In genomic region chr18:3264362-3264761, GRCh38 we compare ENCODE assay signal across 9 cellular contexts. TPM values are rescaled to one million over a fixed set of nuclear protein-coding genes. Genes with fewer than 3 reads are reported as not detected.
A peak's percentile ranks its signal among the peaks of the same experiment; 100 is the strongest.
DNase-seq lines count a peak whose midpoint lies in the region; ATAC-seq and TF ChIP-seq lines count a peak whose summit lies in the region.
"Had no signal": no experiment of that assay in that cellular context is flagged by ENCODE, and none has a peak within 500 bp of the region (broad histone marks: within the 10 kb centered on the region; RNA-seq: fewer than 3 reads in every experiment).

No MANE protein-coding gene starts in this region.

- peak overlapping the region in 4 of 11 experiments; percentile 97 to 99 (median 98); a peak in 7 of 22 replicates for H3K9ac ChIP-seq in BLaER1 treated with 17β-estradiol and CSF1 and Interleukin-3, amounts not matched to agents 10 nM and 100 nM
- no peak overlapping the region for H3K9ac ChIP-seq in mesenchymal stem cell (ENCODE audit: low read length)

- H3K4me2 ChIP-seq in BLaER1 treated with 17β-estradiol and CSF1 and Interleukin-3, amounts not matched to agents 10 nM and 100 nM = peak overlapping the region; percentile 87 to 94 (median 90)
- H3K4me2 ChIP-seq in mesenchymal stem cell (ENCODE audit: low read length, poor library complexity, severe bottlenecking) = no peak overlapping the region

- no peak overlapping the region for H2AFZ ChIP-seq in mesenchymal stem cell (ENCODE audit: low read depth, low read length)

- H2AK5ac ChIP-seq in mesenchymal stem cell (ENCODE audit: low read length, severe bottlenecking) = no peak overlapping the region

- no peak overlapping the region for H3K14ac ChIP-seq in mesenchymal stem cell (ENCODE audit: low read length in 2 of 2)

- no peak overlapping the region for H2BK15ac ChIP-seq in mesenchymal stem cell (ENCODE audit: low read depth, poor library complexity, severe bottlenecking)

- H2BK120ac ChIP-seq in mesenchymal stem cell (ENCODE audit: low read depth, low read length) = no peak overlapping the region

- H2BK5ac ChIP-seq in mesenchymal stem cell (ENCODE audit: low read depth, low read length, poor library complexity, severe bottlenecking) = no peak overlapping the region

- H2BK12ac ChIP-seq in mesenchymal stem cell (ENCODE audit: low read length in 2 of 2) = no peak overlapping the region

- WGBS in mesenchymal stem cell = 63% methylated on average over 2 of the region's 2 CpGs

- H3K4me3 ChIP-seq in BLaER1 treated with 17β-estradiol and CSF1 and Interleukin-3, amounts not matched to agents 10 nM and 100 nM = peak overlapping the region in 9 of 10 experiments; percentile 87 to 99 (median 97); a peak in 15 of 20 replicates
- H3K4me3 ChIP-seq in LNCaP clone FGC (ENCODE audit: low read depth, low read length) = peak overlapping the region; percentile 85; the same call in 1 of the 2 replicates
- H3K4me3 ChIP-seq in ascending aorta = peak overlapping the region; percentile 94 to 96
- H3K4me3 ChIP-seq in mesenchymal stem cell (ENCODE audit: insufficient read depth in 1 of 2, low read depth in 1 of 2, low read length in 2 of 2) = peak overlapping the region in 1 of 2 experiments; percentile 99

- no peak for TF ChIP-seq CTCF in LNCaP clone FGC (IDR thresholded peaks at IDR 0.05; ENCODE audit: control insufficient read depth, extremely low read depth, insufficient read depth)
- TF ChIP-seq CTCF in ascending aorta (IDR thresholded peaks at IDR 0.05) = no peak

- H3K4ac ChIP-seq in mesenchymal stem cell (ENCODE audit: low read depth in 1 of 2, low read length in 2 of 2) = no peak overlapping the region

- peak overlapping the region in 3 of 11 experiments; percentile 7 to 100 (median 100); a peak in 2 of 22 replicates for H3K27ac ChIP-seq in BLaER1 treated with 17β-estradiol and CSF1 and Interleukin-3, amounts not matched to agents 10 nM and 100 nM
- H3K27ac ChIP-seq in ascending aorta (no peak overlapping the region), mesenchymal stem cell (ENCODE audit: low read length, poor library complexity, severe bottlenecking) (no peak overlapping the region)

- no peaks in the 10 kb centered on the region for H3K9me3 ChIP-seq in BLaER1 treated with 17β-estradiol and CSF1 and Interleukin-3, amounts not matched to agents 10 nM and 100 nM (replicated peaks in 1 of 11)
- no peaks in the 10 kb centered on the region for H3K9me3 ChIP-seq in ascending aorta
- H3K9me3 ChIP-seq in mesenchymal stem cell (ENCODE audit: control insufficient read depth, low read length) = no peaks in the 10 kb centered on the region

- DNase-seq in LNCaP clone FGC (ENCODE audit: low read depth) (no peak), ascending aorta (ENCODE audit: low spot score in 2 of 2) (no peak), mesenchymal stem cell (peak; percentile 34), mesenteric fat pad (ENCODE audit: low spot score) (no peak), NCI-H2227 (lab: John Stamatoyannopoulos, UW; ENCODE audit: unreplicated experiment) (no peak)
- DNase-seq: NCI-H524 had no signal

- peak overlapping the region in 1 of 2 experiments; percentile 24 for H3K23ac ChIP-seq in mesenchymal stem cell (ENCODE audit: low read length in 2 of 2)

- intact Hi-C loops in ascending aorta (cut with DNase I) = no loop called here

- H3K36me3 ChIP-seq in BLaER1 treated with 17β-estradiol and CSF1 and Interleukin-3, amounts not matched to agents 10 nM and 100 nM = peaks cover 0 to 18% (median 2%) of the 10 kb centered on the region in 11 experiments; a peak in 10 of 22 replicates
- H3K36me3 ChIP-seq in ascending aorta (peaks cover 0 to 7% of the 10 kb centered on the region in 2 donors), mesenchymal stem cell (ENCODE audit: control insufficient read depth in 1 of 2, insufficient read depth in 2 of 2, low read depth in 1 of 2, low read length in 2 of 2) (peaks cover 4 to 5% of the 10 kb centered on the region in 2 experiments)

- H4K91ac ChIP-seq in mesenchymal stem cell (ENCODE audit: low read length) = no peak overlapping the region

- no peaks in the 10 kb centered on the region for H3K27me3 ChIP-seq in BLaER1 treated with 17β-estradiol and CSF1 and Interleukin-3, amounts not matched to agents 10 nM and 100 nM
- H3K27me3 ChIP-seq in ascending aorta (no peaks in the 10 kb centered on the region), mesenchymal stem cell (ENCODE audit: control insufficient read depth in 1 of 2, insufficient read depth in 1 of 2, low read length in 2 of 2) (no peaks in the 10 kb centered on the region)

- peaks cover 70 to 79% (median 76%) of the 10 kb centered on the region in 10 experiments for H3K4me1 ChIP-seq in BLaER1 treated with 17β-estradiol and CSF1 and Interleukin-3, amounts not matched to agents 10 nM and 100 nM
- peaks cover 12 to 43% of the 10 kb centered on the region in 2 donors for H3K4me1 ChIP-seq in ascending aorta
- peaks cover 9% of the 10 kb centered on the region for H3K4me1 ChIP-seq in mesenchymal stem cell (ENCODE audit: control insufficient read depth, insufficient read depth, low read depth, low read length)

- H4K20me1 ChIP-seq in BLaER1 treated with 17β-estradiol and CSF1 and Interleukin-3, amounts not matched to agents 10 nM and 100 nM = peaks cover 66 to 73% (median 71%) of the 10 kb centered on the region in 11 experiments

- no peak overlapping the region for H4K8ac ChIP-seq in mesenchymal stem cell (ENCODE audit: low read length)

- H3K18ac ChIP-seq in mesenchymal stem cell (ENCODE audit: low read depth in 1 of 2, low read length in 2 of 2) = no peak overlapping the region

- peaks cover 3% of the 10 kb centered on the region for H3K79me1 ChIP-seq in mesenchymal stem cell (replicated peaks; ENCODE audit: low read length, poor library complexity, severe bottlenecking)

- ATAC-seq in HG02759 (IDR thresholded peaks at IDR 0.05; ENCODE audit: unreplicated experiment) = no peak
- ATAC-seq in GM21619 (IDR thresholded peaks at IDR 0.05; ENCODE audit: unreplicated experiment) = no peak

RNA-seq across cellular contexts. Expression of gene MYL12B, which starts 2.4 kb away (rescaled TPM):
- 198 TPM for total RNA-seq in ascending aorta
- 460 TPM for polyA plus RNA-seq in mesenchymal stem cell (2013, experiment 1 of 2)
- 471 TPM for polyA plus RNA-seq in mesenchymal stem cell (2013, experiment 2 of 2)
- total RNA-seq in mesenteric fat pad = 291 TPM

RNA-seq across cellular contexts. Expression of gene MYL12A, which starts 16.8 kb away (rescaled TPM):
- total RNA-seq in ascending aorta = 421 TPM
- polyA plus RNA-seq in mesenchymal stem cell (2013, experiment 1 of 2) = 689 TPM
- 719 TPM for polyA plus RNA-seq in mesenchymal stem cell (2013, experiment 2 of 2)
- 460 TPM for total RNA-seq in mesenteric fat pad

RNA-seq across cellular contexts. Expression of gene MYOM1, which starts 44.6 kb away (rescaled TPM):
- total RNA-seq in ascending aorta (7.8 TPM), mesenteric fat pad (3.9 TPM)
- 0.11 TPM for polyA plus RNA-seq in mesenchymal stem cell (2013, experiment 1 of 2)
- polyA plus RNA-seq in mesenchymal stem cell (2013, experiment 2 of 2) = 0.03 TPM
